In genomic region chr18:25352629-25353005, GRCh38 we compare ENCODE assay signal across 11 cellular contexts. TPM values are rescaled to one million over a fixed set of nuclear protein-coding genes. Genes with fewer than 3 reads are reported as not detected.
A peak's percentile ranks its signal among the peaks of the same experiment; 100 is the strongest.
DNase-seq lines count a peak whose midpoint lies in the region; ATAC-seq, FAIRE-seq and TF ChIP-seq lines count a peak whose summit lies in the region.
"Had no signal": no experiment of that assay in that cellular context is flagged by ENCODE, and none has a peak within 500 bp of the region (broad histone marks: within the 10 kb centered on the region; RNA-seq: fewer than 3 reads in every experiment).

No MANE protein-coding gene starts in this region.

- no peak overlapping the region for H3K27ac ChIP-seq in astrocyte (ENCODE audit: low read depth, low read length)
- H3K27ac ChIP-seq in right lobe of liver: no peak overlapping the region
- H3K27ac ChIP-seq in suprapubic skin: peak overlapping the region; percentile 56

- no peak for TF ChIP-seq EP300 in suprapubic skin (IDR thresholded peaks at IDR 0.05)

- ATAC-seq in right lobe of liver (no peak), GM21390 (IDR thresholded peaks at IDR 0.05; ENCODE audit: unreplicated experiment) (no peak)

- H3K79me2 ChIP-seq in astrocyte (ENCODE audit: insufficient read depth, low read length): peaks cover 15% of the 10 kb centered on the region

- H3K4me1 ChIP-seq in astrocyte (ENCODE audit: insufficient read depth, low read length) (peaks cover 5% of the 10 kb centered on the region), right lobe of liver (peaks cover 0 to 14% (median 3%) of the 10 kb centered on the region in 4 donors), suprapubic skin (peaks cover 33% of the 10 kb centered on the region)

- H3K4me1 Mint-ChIP-seq in T-helper 1 cell treated with Interleukin-12 subunit alpha and Interleukin-12 subunit beta and Interleukin-4 antibody, amounts not matched to agents 30 μg/mL and 1 μg/mL, for 36 hours (ENCODE audit: low read depth): peaks cover 4% of the 10 kb centered on the region
- peaks cover 9% of the 10 kb centered on the region for H3K4me1 Mint-ChIP-seq in astrocyte (ENCODE audit: low read depth, unreplicated experiment)

- H2AFZ ChIP-seq in astrocyte (ENCODE audit: low read depth, low read length): peak overlapping the region; percentile 36

- no peak for DNase-seq in T-helper 1 cell
- no peak for DNase-seq in astrocyte (ENCODE audit: low read depth)
- no peak for DNase-seq in right lobe of liver
- DNase-seq in suprapubic skin (ENCODE audit: low spot score in 2 of 2): no peak
- DNase-seq in activated CD4-positive, alpha-beta T cell treated with anti-CD3 and anti-CD28 coated beads for 1 hour: no peak
- no peak for DNase-seq in SW480 (ENCODE audit: low spot score)

- H3K4me3 Mint-ChIP-seq in T-helper 1 cell treated with Interleukin-12 subunit alpha and Interleukin-12 subunit beta and Interleukin-4 antibody, amounts not matched to agents 30 μg/mL and 1 μg/mL, for 36 hours: peak overlapping the region; percentile 14
- peak overlapping the region; percentile 88 for H3K4me3 Mint-ChIP-seq in astrocyte (ENCODE audit: unreplicated experiment)

- no peak for FAIRE-seq in astrocyte (lab: Jason Lieb, UNC)
- FAIRE-seq: A204.1, colon had no signal

- H3K9me3 ChIP-seq in astrocyte (ENCODE audit: insufficient read depth, low read depth, low read length) (no peaks in the 10 kb centered on the region), right lobe of liver (no peaks in the 10 kb centered on the region), suprapubic skin (no peaks in the 10 kb centered on the region)

- no peaks in the 10 kb centered on the region for H3K9me3 Mint-ChIP-seq in T-helper 1 cell treated with Interleukin-12 subunit alpha and Interleukin-12 subunit beta and Interleukin-4 antibody, amounts not matched to agents 30 μg/mL and 1 μg/mL, for 36 hours
- no peaks in the 10 kb centered on the region for H3K9me3 Mint-ChIP-seq in astrocyte (ENCODE audit: unreplicated experiment)

- intact Hi-C loops in right lobe of liver (cut with DNase I): no loop called here

- TF ChIP-seq POLR2A in right lobe of liver (IDR thresholded peaks at IDR 0.05): no peak
- TF ChIP-seq POLR2A in suprapubic skin (IDR thresholded peaks at IDR 0.05): no peak

- TF ChIP-seq CTCF in astrocyte (IDR thresholded peaks at IDR 0.05; ENCODE audit: insufficient read depth, low read depth, low read length) (no peak), right lobe of liver (IDR thresholded peaks at IDR 0.05) (no peak), suprapubic skin (IDR thresholded peaks at IDR 0.05) (no peak)

- peaks cover 2% of the 10 kb centered on the region for H4K20me1 ChIP-seq in astrocyte (ENCODE audit: insufficient read depth, low read length)

- H3K4me2 ChIP-seq in astrocyte (ENCODE audit: low read length): peak overlapping the region; percentile 78

- H3K9ac ChIP-seq in astrocyte (ENCODE audit: low read length): peak overlapping the region; percentile 49

- peaks cover 59% of the 10 kb centered on the region for H3K27me3 Mint-ChIP-seq in T-helper 1 cell treated with Interleukin-12 subunit alpha and Interleukin-12 subunit beta and Interleukin-4 antibody, amounts not matched to agents 30 μg/mL and 1 μg/mL, for 36 hours (ENCODE audit: low read depth)
- peaks cover 2% of the 10 kb centered on the region for H3K27me3 Mint-ChIP-seq in astrocyte (ENCODE audit: low read depth, unreplicated experiment)

- H3K27me3 ChIP-seq in astrocyte (ENCODE audit: insufficient read depth, low read length) (no peaks in the 10 kb centered on the region), right lobe of liver (peaks cover 0 to 16% of the 10 kb centered on the region in 2 donors), suprapubic skin (peaks cover 30% of the 10 kb centered on the region)

- 6% methylated on average over 6 of the region's 6 CpGs for WGBS in right lobe of liver (ENCODE audit: insufficient coverage, low coverage, low lambda C conversion rate, missing lambda C conversion rate)
- WGBS in suprapubic skin: 1% methylated on average over 6 of the region's 6 CpGs

- peaks cover 4% of the 10 kb centered on the region for H3K36me3 Mint-ChIP-seq in T-helper 1 cell treated with Interleukin-12 subunit alpha and Interleukin-12 subunit beta and Interleukin-4 antibody, amounts not matched to agents 30 μg/mL and 1 μg/mL, for 36 hours (ENCODE audit: low read depth)
- H3K36me3 Mint-ChIP-seq in astrocyte (ENCODE audit: low read depth, unreplicated experiment): no peaks in the 10 kb centered on the region

- H3K4me3 ChIP-seq in astrocyte (ENCODE audit: insufficient read depth, low read depth, low read length) (peak overlapping the region; percentile 55), right lobe of liver (peak overlapping the region in 2 of 3 donors; percentile 18 to 61), suprapubic skin (peak overlapping the region; percentile 55)

- no peak overlapping the region for H3K27ac Mint-ChIP-seq in T-helper 1 cell treated with Interleukin-12 subunit alpha and Interleukin-12 subunit beta and Interleukin-4 antibody, amounts not matched to agents 30 μg/mL and 1 μg/mL, for 36 hours
- peak overlapping the region; percentile 69 for H3K27ac Mint-ChIP-seq in astrocyte (ENCODE audit: unreplicated experiment)

- H3K36me3 ChIP-seq in astrocyte (ENCODE audit: insufficient read depth, low read length) (no peaks in the 10 kb centered on the region), right lobe of liver (no peaks in the 10 kb centered on the region), suprapubic skin (no peaks in the 10 kb centered on the region)

RNA-seq across cellular contexts. Expression of gene ZNF521, which starts 0.7 kb away (rescaled TPM):
- 43.0 and 48.0 TPM in 2 replicates for total RNA-seq in astrocyte
- 1 to 10 TPM in 3 of 6 experiments, under 1 TPM in 3; 0.31 to 2.9 (median 1.3) TPM for total RNA-seq in right lobe of liver
- 10 to 100 TPM in 2 of 4 donors, 1 to 10 TPM in 2; 6.4 to 13.2 (median 10.1) TPM for total RNA-seq in suprapubic skin
- total RNA-seq: T-helper 1 cell treated with Interleukin-12 subunit alpha and Interleukin-12 subunit beta and Interleukin-4 antibody, amounts not matched to agents 30 ng/mL and 1 ng/mL, for 36 hours had no signal
